In genomic region chr4:37978509-37978908, GRCh38 we compare ENCODE assay signal across 1 cellular context.
TF ChIP-seq lines count a peak whose summit lies in the region.

No MANE protein-coding gene starts in this region.

TF ChIP-seq in SK-N-SH, 30 proteins besides CTCF, POLR2A, EP300 and RAD21 (continued from another document):
- TF ChIP-seq TEAD4 (IDR thresholded peaks at IDR 0.05; ENCODE audit: borderline replicate concordance, insufficient read depth) (no peak), CHD2 (IDR thresholded peaks at IDR 0.05; ENCODE audit: low read length, partially characterized antibody) (no peak), NRF1 (IDR thresholded peaks at IDR 0.05; ENCODE audit: low read depth, low read length) (no peak), MEF2A (IDR thresholded peaks at IDR 0.05; ENCODE audit: borderline replicate concordance, low read depth) (no peak), ELF1 (IDR thresholded peaks at IDR 0.05) (no peak), MXI1 (IDR thresholded peaks at IDR 0.05; ENCODE audit: low read depth, low read length) (no peak), REST (IDR thresholded peaks at IDR 0.05; ENCODE audit: low read depth, low read length) (no peak)
- TF ChIP-seq, protein P1, sequence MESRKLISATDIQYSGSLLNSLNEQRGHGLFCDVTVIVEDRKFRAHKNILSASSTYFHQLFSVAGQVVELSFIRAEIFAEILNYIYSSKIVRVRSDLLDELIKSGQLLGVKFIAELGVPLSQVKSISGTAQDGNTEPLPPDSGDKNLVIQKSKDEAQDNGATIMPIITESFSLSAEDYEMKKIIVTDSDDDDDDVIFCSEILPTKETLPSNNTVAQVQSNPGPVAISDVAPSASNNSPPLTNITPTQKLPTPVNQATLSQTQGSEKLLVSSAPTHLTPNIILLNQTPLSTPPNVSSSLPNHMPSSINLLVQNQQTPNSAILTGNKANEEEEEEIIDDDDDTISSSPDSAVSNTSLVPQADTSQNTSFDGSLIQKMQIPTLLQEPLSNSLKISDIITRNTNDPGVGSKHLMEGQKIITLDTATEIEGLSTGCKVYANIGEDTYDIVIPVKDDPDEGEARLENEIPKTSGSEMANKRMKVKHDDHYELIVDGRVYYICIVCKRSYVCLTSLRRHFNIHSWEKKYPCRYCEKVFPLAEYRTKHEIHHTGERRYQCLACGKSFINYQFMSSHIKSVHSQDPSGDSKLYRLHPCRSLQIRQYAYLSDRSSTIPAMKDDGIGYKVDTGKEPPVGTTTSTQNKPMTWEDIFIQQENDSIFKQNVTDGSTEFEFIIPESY (IDR thresholded peaks at IDR 0.05; ENCODE audit: borderline replicate concordance, low read depth): no peak
